11 cellular contexts compared by ENCODE assay signal in the genomic region with DNA sequence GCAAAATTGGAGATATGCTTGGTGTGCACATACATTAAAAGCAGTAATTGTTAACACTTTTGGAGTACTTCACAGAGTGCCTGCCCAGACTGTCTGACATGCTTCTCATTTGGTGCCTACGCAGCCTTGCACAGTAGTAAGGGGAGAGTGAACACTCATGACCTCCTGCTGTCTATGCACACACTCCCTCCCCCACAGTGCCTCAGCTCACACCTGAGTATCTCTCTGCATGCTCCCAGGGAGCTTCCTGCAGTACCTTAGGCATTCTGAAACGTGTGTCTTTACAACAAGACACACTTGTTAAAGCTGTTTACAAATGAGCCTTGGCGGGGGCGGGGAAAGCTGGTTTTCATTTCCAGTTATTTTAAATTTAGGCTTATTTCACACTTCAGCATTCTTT. TPM values are rescaled to one million over a fixed set of nuclear protein-coding genes. Genes with fewer than 3 reads are reported as not detected.
DNase-seq lines count a peak whose midpoint lies in the region; ATAC-seq and TF ChIP-seq lines count a peak whose summit lies in the region.
"Had no signal": no experiment of that assay in that cellular context is flagged by ENCODE, and none has a peak within 500 bp of the region (broad histone marks: within the 10 kb centered on the region; RNA-seq: fewer than 3 reads in every experiment).

No MANE protein-coding gene starts in this region.

- H3K27ac ChIP-seq in 22Rv1: peak overlapping the region; percentile 18; the same call in 1 of the 2 replicates
- peak overlapping the region; percentile 58 for H3K27ac ChIP-seq in CD4-positive, CD25-positive, alpha-beta regulatory T cell (ENCODE audit: insufficient read depth, low read length, poor library complexity, severe bottlenecking)

- no peaks in the 10 kb centered on the region for H3K9me3 ChIP-seq in CD4-positive, CD25-positive, alpha-beta regulatory T cell (ENCODE audit: control insufficient read depth in 2 of 2, low read length in 2 of 2)

- H3K36me3 ChIP-seq in CD4-positive, CD25-positive, alpha-beta regulatory T cell (ENCODE audit: control insufficient read depth, insufficient read depth, low read length): peaks cover 2% of the 10 kb centered on the region

- no peaks in the 10 kb centered on the region for H3K27me3 Mint-ChIP-seq in CD4-positive, CD25-positive, alpha-beta regulatory T cell

- intact Hi-C loops in left colon (cut with DNase I, micrococcal nuclease): loop anchor here in 1 of 2 donors (10.0 kb wide), 1 partner anchor 559 kb away; no protein-coding TSS in a partner anchor

- in situ Hi-C loops in G401 (cut with HindIII; ENCODE audit: low sequenced_read_pairs): no loop called here

- no peak for ATAC-seq in CD4-positive, CD25-positive, alpha-beta regulatory T cell (ENCODE audit: low read depth in 2 of 2)
- ATAC-seq in left colon: peak; percentile 23
- ATAC-seq: Panc1 had no signal

- H3K4me3 ChIP-seq in CD4-positive, CD25-positive, alpha-beta regulatory T cell (ENCODE audit: low read depth, low read length): peak overlapping the region; percentile 87

- H3K4me1 Mint-ChIP-seq in CD4-positive, CD25-positive, alpha-beta regulatory T cell: peaks cover 66 to 96% (median 84%) of the 10 kb centered on the region in 4 donors

- peak overlapping the region; percentile 38 to 80 (median 66) for H3K27ac Mint-ChIP-seq in CD4-positive, CD25-positive, alpha-beta regulatory T cell

- peak overlapping the region; percentile 28 to 75 (median 59) for H3K4me3 Mint-ChIP-seq in CD4-positive, CD25-positive, alpha-beta regulatory T cell

- no peak for DNase-seq in CD4-positive, CD25-positive, alpha-beta regulatory T cell
- DNase-seq in NCI-H510A treated with DMSO at 0.1 percent for 48 hours (lab: John Stamatoyannopoulos, UW) (peak; percentile 47), left colon (no peak), G401 (ENCODE audit: low spot score) (no peak), RPMI8226 (no peak), middle frontal gyrus (ENCODE audit: extremely low spot score, low spot score) (no peak)
- DNase-seq: cerebellar nuclear complex; NCI-H1092; stimulated activated CD8-positive, alpha-beta memory T cell treated with anti-CD3 and anti-CD28 coated beads, Interleukin-4, amount 100 ng/mL, for 48 hours had no signal

- H3K4me1 ChIP-seq in CD4-positive, CD25-positive, alpha-beta regulatory T cell (ENCODE audit: control insufficient read depth, insufficient read depth, low read length, poor library complexity, severe bottlenecking): peaks cover 97% of the 10 kb centered on the region

- H3K36me3 Mint-ChIP-seq in CD4-positive, CD25-positive, alpha-beta regulatory T cell: no peaks in the 10 kb centered on the region

- no peaks in the 10 kb centered on the region for H3K27me3 ChIP-seq in CD4-positive, CD25-positive, alpha-beta regulatory T cell (ENCODE audit: control insufficient read depth, insufficient read depth, low read length)

- no peaks in the 10 kb centered on the region for H3K9me3 Mint-ChIP-seq in CD4-positive, CD25-positive, alpha-beta regulatory T cell

- TF ChIP-seq CTCF in 22Rv1 (IDR thresholded peaks at IDR 0.05): no peak

RNA-seq across cellular contexts. Expression of gene MAP3K1, which starts 18.0 kb away (rescaled TPM):
- 110 TPM for total RNA-seq in CD4-positive, CD25-positive, alpha-beta regulatory T cell
- 10 to 100 TPM; 64.3 to 84.5 (median 76.1) TPM for polyA plus RNA-seq in CD4-positive, CD25-positive, alpha-beta regulatory T cell
- 10 to 100 TPM in 1 of 2 donors, 1 to 10 TPM in 1; 9.4 to 12.5 TPM for total RNA-seq in left colon
- 2.8 and 6.8 TPM in 2 replicates for total RNA-seq in G401 (2014; rRNA removed; shearing (Covaris generic))
